In the genomic region with DNA sequence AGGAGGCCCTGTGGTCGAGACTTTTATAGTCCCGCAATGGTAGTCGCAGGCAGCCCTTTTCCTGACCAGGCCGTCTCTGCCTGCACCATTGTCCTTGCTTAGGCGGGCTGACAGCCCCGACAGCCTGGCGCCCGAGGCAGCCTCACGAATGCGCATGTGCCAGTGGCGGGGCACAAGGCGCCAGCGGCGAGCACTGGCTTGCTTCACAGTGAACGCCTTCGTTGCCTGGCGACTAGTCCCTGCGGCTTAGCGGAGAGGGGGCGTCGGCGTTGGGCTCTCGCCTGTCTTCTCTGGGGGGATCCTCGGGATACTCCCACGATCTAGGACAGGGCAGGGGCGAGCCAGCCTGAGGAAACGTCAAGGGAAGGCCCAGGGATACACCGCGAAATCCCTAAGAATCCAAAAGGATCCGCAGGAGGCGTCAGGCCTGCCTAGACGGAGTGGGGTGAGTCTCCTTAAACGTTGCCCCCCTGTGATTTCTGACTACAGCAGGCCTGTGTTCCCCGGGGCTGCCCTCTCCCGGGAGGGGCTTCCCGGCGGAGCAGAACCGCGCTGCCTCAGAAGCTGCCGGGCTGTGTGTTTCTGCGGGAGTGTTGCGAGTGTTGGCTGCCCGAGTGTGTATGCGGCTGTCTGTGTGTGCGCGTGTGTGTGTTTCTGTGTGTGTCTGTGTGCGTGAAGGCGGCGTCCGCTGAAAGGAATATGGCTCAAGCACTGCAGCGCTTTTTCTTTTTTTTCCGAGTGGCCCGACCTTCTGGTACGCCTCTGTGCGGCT, we compare ENCODE assay signal across 8 cellular contexts.
DNase-seq lines count a peak whose midpoint lies in the region; ATAC-seq and TF ChIP-seq lines count a peak whose summit lies in the region.

No MANE protein-coding gene starts in this region.

- DNase-seq in GM20000 (ENCODE audit: low spot score) (peak; percentile 10), head of caudate nucleus (peak in 41 of 42 donors; percentile 35 to 82 (median 65)), pons (ENCODE audit: low spot score) (peak; percentile 74), activated gamma-delta T cell treated with Interleukin-2 at 50 U/mL for 16 hours (no peak)
- peak; percentile 22 for DNase-seq in activated naive CD4-positive, alpha-beta T cell treated with Interleukin-2 at 50 U/mL for 16 hours

- TF ChIP-seq CTCF in GM20000 (IDR thresholded peaks at IDR 0.05; ENCODE audit: extremely low read depth, missing control alignments), result no peak

- ATAC-seq in HG02642 (IDR thresholded peaks at IDR 0.05; ENCODE audit: poor library complexity, unreplicated experiment) (no peak), HG02973 (IDR thresholded peaks at IDR 0.05; ENCODE audit: unreplicated experiment) (no peak), GM18907 (IDR thresholded peaks at IDR 0.05; ENCODE audit: unreplicated experiment) (no peak)

- intact Hi-C loops in head of caudate nucleus (cut with DNase I), result no loop called here
